ENCODE assay signal across 15 cellular contexts in genomic region chr3:103410231-103410630, GRCh38.
DNase-seq lines count a peak whose midpoint lies in the region; ATAC-seq and TF ChIP-seq lines count a peak whose summit lies in the region.
"Had no signal": no experiment of that assay in that cellular context is flagged by ENCODE, and none has a peak within 500 bp of the region (broad histone marks: within the 10 kb centered on the region; RNA-seq: fewer than 3 reads in every experiment).

No MANE protein-coding gene starts in this region.

- no peaks in the 10 kb centered on the region for H3K36me3 Mint-ChIP-seq in progenitor cell of endocrine pancreas (ENCODE audit: insufficient read depth)
- peaks cover 5% of the 10 kb centered on the region for H3K36me3 Mint-ChIP-seq in natural killer cell

- intact Hi-C loops in natural killer cell (cut with micrococcal nuclease), result no loop called here

- peak; percentile 54 for ATAC-seq in HG02759 (IDR thresholded peaks at IDR 0.05; ENCODE audit: unreplicated experiment)
- no peak for ATAC-seq in HG03045 (IDR thresholded peaks at IDR 0.05; ENCODE audit: unreplicated experiment)
- no peak for ATAC-seq in natural killer cell

- peak; percentile 2 for DNase-seq in DMS53 (lab: John Stamatoyannopoulos, UW)
- DNase-seq in DMS53 treated with DMSO at 0.1 percent for 48 hours (lab: John Stamatoyannopoulos, UW; ENCODE audit: unreplicated experiment), result no peak
- peak; percentile 2 for DNase-seq in activated gamma-delta T cell treated with Interleukin-2 at 50 U/mL for 16 hours
- no peak for DNase-seq in progenitor cell of endocrine pancreas (ENCODE audit: low spot score, unreplicated experiment)
- no peak for DNase-seq in natural killer cell
- no peak for DNase-seq in dedifferentiated amniotic fluid mesenchymal stem cell (ENCODE audit: extremely low spot score)
- DNase-seq: 8988T; activated CD4-positive, CD25-positive, alpha-beta regulatory T cell; dermis blood vessel endothelial cell; mesenchymal stem cell; NCI-H2107; NK-92 treated with Interleukin-12 subunit alpha and Interleukin-12 subunit beta, amount 100 ng/mL, for 24 hours; nucleus accumbens had no signal

- H3K27me3 Mint-ChIP-seq in progenitor cell of endocrine pancreas, result no peaks in the 10 kb centered on the region
- H3K27me3 Mint-ChIP-seq in natural killer cell (ENCODE audit: low read depth in 2 of 2), result no peaks in the 10 kb centered on the region

- H3K4me1 Mint-ChIP-seq in progenitor cell of endocrine pancreas (ENCODE audit: low read depth) (no peaks in the 10 kb centered on the region), natural killer cell (no peaks in the 10 kb centered on the region)

- TF ChIP-seq CTCF in progenitor cell of endocrine pancreas (IDR thresholded peaks at IDR 0.05; ENCODE audit: unreplicated experiment), result peak; percentile 27
- TF ChIP-seq CTCF in natural killer cell (IDR thresholded peaks at IDR 0.05), result no peak

- H3K27ac Mint-ChIP-seq in progenitor cell of endocrine pancreas, result no peak overlapping the region
- no peak overlapping the region for H3K27ac Mint-ChIP-seq in natural killer cell

- H3K9me3 Mint-ChIP-seq in progenitor cell of endocrine pancreas (ENCODE audit: low read depth), result peaks cover 4% of the 10 kb centered on the region
- H3K9me3 Mint-ChIP-seq in natural killer cell, result peaks cover 2 to 5% of the 10 kb centered on the region in 2 donors

- no peak overlapping the region for H3K4me3 Mint-ChIP-seq in progenitor cell of endocrine pancreas (ENCODE audit: low read depth)
- H3K4me3 Mint-ChIP-seq in natural killer cell, result no peak overlapping the region

Comparison
In these comparisons a context has a peak if more than half of its experiments do, and no peak if none do; other contexts are left out.
1. DNase-seq: peak in DMS53 (single experiment) and activated gamma-delta T cell treated with Interleukin-2 at 50 U/mL for 16 hours (single experiment); none in DMS53 treated with DMSO at 0.1 percent for 48 hours (single experiment), progenitor cell of endocrine pancreas (single experiment), natural killer cell (single experiment) and dedifferentiated amniotic fluid mesenchymal stem cell (single experiment).